Comparison of ENCODE assay signal across 20 cellular contexts in the genomic region with DNA sequence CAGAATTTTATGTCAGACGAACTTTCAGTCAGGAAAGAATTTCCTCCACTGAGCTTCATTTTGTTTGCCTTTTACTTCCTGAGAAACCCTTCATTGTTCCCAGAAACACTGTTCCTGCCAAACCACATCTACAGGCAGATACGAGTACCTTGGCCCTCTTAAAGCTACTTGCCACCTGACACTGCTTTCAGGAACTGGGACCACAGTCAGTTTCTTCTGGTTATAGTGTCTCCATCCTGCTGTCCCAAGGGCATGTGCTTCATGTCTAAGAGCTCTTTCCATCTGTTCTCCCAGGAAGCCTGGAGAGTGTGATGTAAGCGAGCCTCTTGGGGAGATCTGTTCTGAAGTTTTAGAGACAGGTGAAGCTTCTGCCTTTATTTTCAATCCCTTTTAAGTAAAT.
DNase-seq lines count a peak whose midpoint lies in the region; TF ChIP-seq lines count a peak whose summit lies in the region.
"Had no signal": no experiment of that assay in that cellular context is flagged by ENCODE, and none has a peak within 500 bp of the region (broad histone marks: within the 10 kb centered on the region; RNA-seq: fewer than 3 reads in every experiment).

No MANE protein-coding gene starts in this region.

- no peaks in the 10 kb centered on the region for H3K36me3 ChIP-seq in breast epithelium
- no peaks in the 10 kb centered on the region for H3K36me3 ChIP-seq in prostate gland
- no peaks in the 10 kb centered on the region for H3K36me3 ChIP-seq in right atrium auricular region
- no peaks in the 10 kb centered on the region for H3K36me3 ChIP-seq in OCI-LY7 (ENCODE audit: insufficient read depth, low read length)
- no peaks in the 10 kb centered on the region for H3K36me3 ChIP-seq in MG63
- H3K36me3 ChIP-seq: thoracic aorta had no signal

- TF ChIP-seq CTCF in breast epithelium (IDR thresholded peaks at IDR 0.05) = no peak
- TF ChIP-seq CTCF in prostate gland (IDR thresholded peaks at IDR 0.05) = no peak
- TF ChIP-seq CTCF in right atrium auricular region (IDR thresholded peaks at IDR 0.05) = no peak
- TF ChIP-seq CTCF in OCI-LY7 (conservative IDR thresholded peaks at IDR 0.05; ENCODE audit: low read length) = no peak

- no TSS peak for BruUV-seq in OCI-LY7 (replicated peaks; lab: Mats Ljungman, UMichigan)

- no peaks in the 10 kb centered on the region for H3K27me3 ChIP-seq in breast epithelium
- H3K27me3 ChIP-seq in prostate gland (replicated peaks; ENCODE audit: insufficient read depth) = no peaks in the 10 kb centered on the region
- H3K27me3 ChIP-seq in right atrium auricular region = no peaks in the 10 kb centered on the region
- H3K27me3 ChIP-seq in MG63 = no peaks in the 10 kb centered on the region
- H3K27me3 ChIP-seq: foreskin keratinocyte had no signal

- DNase-seq in M059J (ENCODE audit: low read depth) (peak; percentile 15), NCI-H524 (lab: John Stamatoyannopoulos, UW) (peak; percentile 82 to 86), breast epithelium (ENCODE audit: low spot score in 2 of 2) (peak in 1 of 2 donors; percentile 42), prostate gland (ENCODE audit: low spot score) (peak; percentile 43), right atrium auricular region (ENCODE audit: low spot score) (no peak), OCI-LY7 (ENCODE audit: low spot score) (no peak), MG63 (no peak)
- DNase-seq: aorta; Calu3; erythroblast; foreskin keratinocyte; Kasumi-1; left colon; natural killer cell; NCI-H1092 treated with DMSO at 0.1 percent for 48 hours; NCI-H774; stimulated activated CD4-positive, alpha-beta T cell treated with anti-CD3 and anti-CD28 coated beads, Interleukin-12 subunit alpha, Interleukin-12 subunit beta, amount 100 ng/mL, for 4 hours; stimulated activated CD4-positive, alpha-beta T cell treated with anti-CD3 and anti-CD28 coated beads, Interleukin-4, amount 100 ng/mL, for 4 hours; stimulated activated naive CD4-positive, alpha-beta T cell had no signal

- POLR2A ChIA-PET in OCI-LY7 (lab: Charles Lee) = interaction anchor here (0.6 to 0.7 kb wide), 2 partner anchors 13 to 68 kb away, joined by 3 to 5 read pairs; no protein-coding TSS in a partner anchor

- CTCF ChIA-PET in OCI-LY7 (lab: Charles Lee; ENCODE audit: unreplicated experiment) = no interaction called here

- H3K4me1 ChIP-seq in breast epithelium (no peaks in the 10 kb centered on the region), prostate gland (replicated peaks) (no peaks in the 10 kb centered on the region), right atrium auricular region (no peaks in the 10 kb centered on the region), OCI-LY7 (ENCODE audit: insufficient read depth, low read length, poor library complexity, severe bottlenecking) (no peaks in the 10 kb centered on the region)
- H3K4me1 ChIP-seq: foreskin keratinocyte had no signal

- H3K4me3 ChIP-seq in breast epithelium (no peak overlapping the region), prostate gland (no peak overlapping the region), right atrium auricular region (no peak overlapping the region), OCI-LY7 (ENCODE audit: low read depth, low read length, poor library complexity, severe bottlenecking) (no peak overlapping the region), MG63 (no peak overlapping the region)
- H3K4me3 ChIP-seq: thoracic aorta had no signal

- WGBS in prostate gland = 48% methylated on average over 3 of the region's 3 CpGs

- H3K27ac ChIP-seq in breast epithelium = peak overlapping the region; percentile 19 to 71
- no peak overlapping the region for H3K27ac ChIP-seq in prostate gland
- no peak overlapping the region for H3K27ac ChIP-seq in right atrium auricular region
- H3K27ac ChIP-seq in OCI-LY7 (ENCODE audit: low read depth, low read length, poor library complexity, severe bottlenecking) = no peak overlapping the region
- H3K27ac ChIP-seq: foreskin keratinocyte, thoracic aorta had no signal

- H4K20me1 ChIP-seq in OCI-LY7 (ENCODE audit: insufficient read depth, low read length) = no peaks in the 10 kb centered on the region

- H3K79me2 ChIP-seq in OCI-LY7 (ENCODE audit: insufficient read depth, low read depth, low read length) = no peaks in the 10 kb centered on the region

- H3K9me2 ChIP-seq in OCI-LY7 (ENCODE audit: insufficient read depth, low read length) = no peaks in the 10 kb centered on the region

- H3K9me3 ChIP-seq in breast epithelium = no peaks in the 10 kb centered on the region
- no peaks in the 10 kb centered on the region for H3K9me3 ChIP-seq in prostate gland
- no peaks in the 10 kb centered on the region for H3K9me3 ChIP-seq in right atrium auricular region
- H3K9me3 ChIP-seq in OCI-LY7 (ENCODE audit: low read length) = no peaks in the 10 kb centered on the region
- no peaks in the 10 kb centered on the region for H3K9me3 ChIP-seq in MG63
- H3K9me3 ChIP-seq: thoracic aorta had no signal

- no peak for TF ChIP-seq POLR2A in breast epithelium (IDR thresholded peaks at IDR 0.05)
- no peak for TF ChIP-seq POLR2A in prostate gland (IDR thresholded peaks at IDR 0.05)

- intact Hi-C loops in breast epithelium (cut with DNase I; ENCODE audit: low total_unique reads) = no loop called here
- intact Hi-C loops in prostate gland (cut with DNase I) = no loop called here
- intact Hi-C loops in OCI-LY7 (cut with micrococcal nuclease; ENCODE audit: unreplicated experiment) = no loop called here

- H3K4me2 ChIP-seq in OCI-LY7 (ENCODE audit: low read length) = no peak overlapping the region

- no peak overlapping the region for H2AFZ ChIP-seq in OCI-LY7 (ENCODE audit: low read length)

Comparison
In these comparisons a context has a peak if more than half of its experiments do, and no peak if none do; other contexts are left out.
1. DNase-seq: peak in M059J (single experiment), NCI-H524 (2 of 2) and prostate gland (single experiment); none in right atrium auricular region (single experiment), OCI-LY7 (single experiment) and MG63 (single experiment).
2. H3K27ac ChIP-seq: peak in breast epithelium (2 of 2); none in prostate gland (0 of 2), right atrium auricular region (0 of 2) and OCI-LY7 (single experiment).